In the genomic region with DNA sequence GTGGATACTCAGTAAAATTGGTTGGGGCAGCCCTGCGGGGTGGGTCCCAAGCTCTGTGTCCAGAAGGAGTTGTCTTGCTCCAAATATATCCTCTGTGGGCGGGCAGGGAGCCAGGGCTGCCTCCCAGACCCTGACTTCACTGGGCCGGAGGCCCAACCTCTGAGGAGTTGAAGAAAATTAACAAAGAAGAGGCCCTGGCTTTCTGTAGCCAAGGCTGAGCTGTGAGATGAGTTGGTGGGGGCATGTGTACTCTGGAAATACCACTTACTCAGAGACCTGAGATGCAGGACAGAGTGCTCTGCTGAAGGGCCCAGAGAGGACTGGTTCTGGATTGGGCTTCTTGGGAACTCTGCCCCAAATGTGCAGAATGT, we compare ENCODE assay signal across 8 cellular contexts.
DNase-seq lines count a peak whose midpoint lies in the region; ATAC-seq and TF ChIP-seq lines count a peak whose summit lies in the region.

No MANE protein-coding gene starts in this region.

- H2AFZ ChIP-seq in PC-3 (ENCODE audit: low read length): no peak overlapping the region

- peaks cover 2% of the 10 kb centered on the region for H3K9me3 Mint-ChIP-seq in glutamatergic neuron (ENCODE audit: unreplicated experiment)

- H3K27ac ChIP-seq in BLaER1: no peak overlapping the region
- peak overlapping the region; percentile 26 for H3K27ac ChIP-seq in PC-3 (ENCODE audit: low read length)
- H3K27ac ChIP-seq in esophagus squamous epithelium: peak overlapping the region; percentile 90 to 94 (median 92)

- H3K9ac ChIP-seq in BLaER1 (no peak overlapping the region), PC-3 (ENCODE audit: low read length) (no peak overlapping the region)

- peaks cover 9% of the 10 kb centered on the region for H3K4me1 Mint-ChIP-seq in glutamatergic neuron (ENCODE audit: low read depth, unreplicated experiment)

- DNase-seq in PC-3: peak; percentile 42
- DNase-seq in esophagus squamous epithelium (lab: John Stamatoyannopoulos, UW): no peak
- peak; percentile 65 for DNase-seq in non-pigmented ciliary epithelial cell (ENCODE audit: low read depth)
- DNase-seq in glutamatergic neuron: no peak
- no peak for DNase-seq in GM10248 (ENCODE audit: extremely low spot score)
- no peak for DNase-seq in NCI-H2107 (lab: John Stamatoyannopoulos, UW)
- no peak for DNase-seq in activated CD4-positive, alpha-beta T cell treated with anti-CD3 and anti-CD28 coated beads, Interleukin-2, amount 50 U/mL, for 4 hours

- H3K36me3 ChIP-seq in BLaER1: no peaks in the 10 kb centered on the region
- no peaks in the 10 kb centered on the region for H3K36me3 ChIP-seq in PC-3 (ENCODE audit: low read depth, low read length)
- no peaks in the 10 kb centered on the region for H3K36me3 ChIP-seq in esophagus squamous epithelium

- TF ChIP-seq POLR2A in esophagus squamous epithelium (IDR thresholded peaks at IDR 0.05): no peak

- H3K4me3 ChIP-seq in BLaER1: no peak overlapping the region
- no peak overlapping the region for H3K4me3 ChIP-seq in PC-3 (ENCODE audit: low read length)
- H3K4me3 ChIP-seq in esophagus squamous epithelium: no peak overlapping the region

- no TSS peak for BruUV-seq in PC-3 (replicated peaks; lab: Mats Ljungman, UMichigan)

- H3K4me3 Mint-ChIP-seq in glutamatergic neuron (ENCODE audit: unreplicated experiment): no peak overlapping the region

- peak overlapping the region; percentile 96 for H3K4me2 ChIP-seq in BLaER1
- peak overlapping the region; percentile 52 for H3K4me2 ChIP-seq in PC-3 (ENCODE audit: low read length)

- CTCF ChIA-PET in PC-3 (lab: Charles Lee): interaction anchor here (1.0 to 1.2 kb wide), 3 partner anchors 103 to 563 kb away, joined by 3 to 8 read pairs (median 5); no protein-coding TSS in a partner anchor
- CTCF ChIA-PET in GM10248 (lab: Yijun Ruan, JAX): interaction anchor here (0.7 to 4.1 kb wide), 12 partner anchors 9 to 606 kb away, joined by 3 to 32 read pairs (median 4); no protein-coding TSS in a partner anchor

- H3K79me2 ChIP-seq in PC-3 (ENCODE audit: low read length): no peaks in the 10 kb centered on the region

- H3K36me3 Mint-ChIP-seq in glutamatergic neuron (ENCODE audit: unreplicated experiment): no peaks in the 10 kb centered on the region

- H3K4me1 ChIP-seq in BLaER1 (peaks cover 58% of the 10 kb centered on the region), PC-3 (ENCODE audit: insufficient read depth, low read length) (peaks cover 30% of the 10 kb centered on the region), esophagus squamous epithelium (peaks cover 44 to 80% (median 44%) of the 10 kb centered on the region in 3 donors)

- H3K27me3 ChIP-seq in BLaER1 (no peaks in the 10 kb centered on the region), PC-3 (ENCODE audit: low read length) (no peaks in the 10 kb centered on the region), esophagus squamous epithelium (no peaks in the 10 kb centered on the region)

- no peak overlapping the region for H3K27ac Mint-ChIP-seq in glutamatergic neuron (ENCODE audit: unreplicated experiment)

- H3K9me3 ChIP-seq in BLaER1: no peaks in the 10 kb centered on the region
- H3K9me3 ChIP-seq in PC-3 (ENCODE audit: low read length): no peaks in the 10 kb centered on the region
- H3K9me3 ChIP-seq in esophagus squamous epithelium: no peaks in the 10 kb centered on the region

- TF ChIP-seq CTCF in PC-3 (conservative IDR thresholded peaks at IDR 0.05; ENCODE audit: low read depth, low read length): no peak
- no peak for TF ChIP-seq CTCF in esophagus squamous epithelium (IDR thresholded peaks at IDR 0.05)
- no peak for TF ChIP-seq CTCF in glutamatergic neuron (IDR thresholded peaks at IDR 0.05; ENCODE audit: partially characterized antibody, unreplicated experiment)
- no peak for TF ChIP-seq CTCF in GM10248 (IDR thresholded peaks at IDR 0.05; ENCODE audit: control extremely low read depth, extremely low read depth, low read depth, missing control alignments)

- intact Hi-C loops in PC-3 (cut with micrococcal nuclease): no loop called here
- intact Hi-C loops in esophagus squamous epithelium (cut with DNase I): no loop called here

- H4K20me1 ChIP-seq in BLaER1 (no peaks in the 10 kb centered on the region), PC-3 (ENCODE audit: low read length) (no peaks in the 10 kb centered on the region)

- ATAC-seq in PC-3: peak; percentile 6

- H3K27me3 Mint-ChIP-seq in glutamatergic neuron (ENCODE audit: unreplicated experiment): peaks cover 7% of the 10 kb centered on the region

- H3K9me2 ChIP-seq in PC-3 (replicated peaks; ENCODE audit: low read length): no peaks in the 10 kb centered on the region

- POLR2A ChIA-PET in PC-3 (lab: Charles Lee; ENCODE audit: unreplicated experiment) (interaction anchor here (0.6 kb wide), 2 partner anchors 538 to 692 kb away, joined by 3 to 4 read pairs; no protein-coding TSS in a partner anchor), GM10248 (lab: Yijun Ruan, JAX) (no interaction called here)

- 22 to 37% methylated on average over 2 to 3 of the region's 3 CpGs for WGBS in esophagus squamous epithelium, 2 donors

- H3F3A ChIP-seq in PC-3 (ENCODE audit: low read length, unreplicated experiment): no peaks in the 10 kb centered on the region

Comparison
In these comparisons a context has a peak if more than half of its experiments do, and no peak if none do; other contexts are left out.
1. DNase-seq: peak in PC-3 (single experiment) and non-pigmented ciliary epithelial cell (single experiment); none in esophagus squamous epithelium (single experiment), glutamatergic neuron (single experiment), GM10248 (single experiment), NCI-H2107 (single experiment) and activated CD4-positive, alpha-beta T cell treated with anti-CD3 and anti-CD28 coated beads, Interleukin-2, amount 50 U/mL, for 4 hours (0 of 2).